ENCODE assay signal across 8 cellular contexts in the genomic region with DNA sequence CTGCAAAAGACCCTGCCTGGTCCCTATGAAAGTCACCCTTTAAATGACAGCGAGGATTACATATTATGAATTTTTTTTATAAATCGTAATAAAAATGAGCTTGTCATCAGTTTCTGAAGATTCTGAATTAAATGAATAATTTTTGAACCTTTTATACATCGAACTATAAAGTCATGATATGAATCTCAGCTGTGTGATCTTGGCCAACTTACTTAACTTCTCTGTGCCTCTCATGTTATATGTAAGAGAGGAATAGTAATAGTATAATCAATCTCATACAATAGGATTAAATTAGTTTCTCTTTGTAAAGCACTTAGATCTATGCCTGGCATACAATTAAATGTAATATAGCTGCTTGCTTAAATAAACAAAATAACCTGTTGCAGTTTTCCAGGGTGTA. TPM values are rescaled to one million over a fixed set of nuclear protein-coding genes. Genes with fewer than 3 reads are reported as not detected.
"Had no signal": no experiment of that assay in that cellular context is flagged by ENCODE, and none has a peak within 500 bp of the region (broad histone marks: within the 10 kb centered on the region; RNA-seq: fewer than 3 reads in every experiment).

No MANE protein-coding gene starts in this region.

- FAIRE-seq: G401.6, GM12878, GM12891, GM12892, GM18507, GM19239 had no signal

- DNase-seq: GDM1, GF-D8 had no signal

- H3K4me3 ChIP-seq: GM12878 had no signal

- ATAC-seq: GM12878 had no signal

RNA-seq across cellular contexts. Expression of a gene that starts 5.3 kb away (rescaled TPM):
- total RNA-seq: GM12878 had no signal
- polyA plus RNA-seq: GM12878 had no signal
